ENCODE assay signal across 9 cellular contexts in the genomic region with DNA sequence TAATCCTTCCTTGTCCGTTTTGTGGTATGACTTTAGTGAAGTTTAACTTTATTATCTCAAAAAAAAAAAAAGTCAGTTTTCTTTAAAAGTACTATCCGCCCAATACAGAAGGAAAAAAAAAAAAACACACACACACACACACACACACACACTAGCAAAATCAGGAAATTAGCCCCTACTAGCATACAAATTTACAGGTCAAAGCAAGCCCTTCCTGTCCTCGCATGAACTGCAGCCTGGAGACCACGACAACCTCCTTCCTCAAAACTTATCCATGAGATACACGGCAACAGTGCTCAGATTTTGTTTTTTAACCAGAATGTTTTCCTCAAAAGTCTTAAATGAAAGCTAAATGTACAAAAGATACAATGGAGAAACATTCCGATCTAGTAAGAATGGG. TPM values are rescaled to one million over a fixed set of nuclear protein-coding genes. Genes with fewer than 3 reads are reported as not detected.
A peak's percentile ranks its signal among the peaks of the same experiment; 100 is the strongest.
DNase-seq lines count a peak whose midpoint lies in the region; ATAC-seq and TF ChIP-seq lines count a peak whose summit lies in the region.
"Had no signal": no experiment of that assay in that cellular context is flagged by ENCODE, and none has a peak within 500 bp of the region (broad histone marks: within the 10 kb centered on the region; RNA-seq: fewer than 3 reads in every experiment).

No MANE protein-coding gene starts in this region.

- H3F3A ChIP-seq in GM23338 (replicated peaks; ENCODE audit: low read depth) = no peaks in the 10 kb centered on the region

- DNase-seq in GM23338 (ENCODE audit: low spot score) (peak; percentile 38), NOMO-1 treated with DMSO at 0.1 percent for 48 hours (lab: John Stamatoyannopoulos, UW; ENCODE audit: unreplicated experiment) (peak; percentile 45), dermis blood vessel endothelial cell (peak; percentile 61), SHP77 (lab: John Stamatoyannopoulos, UW) (no peak)
- no peak for DNase-seq in stimulated activated naive CD4-positive, alpha-beta T cell treated with Interleukin-2 at 50 U/mL for 16 hours (lab: John Stamatoyannopoulos, UW)
- DNase-seq: NCI-H187 had no signal

- H3K4me3 Mint-ChIP-seq in GM23338 = peak overlapping the region; percentile 62

- H3K27me3 ChIP-seq in GM23338 (ENCODE audit: insufficient read depth) (no peaks in the 10 kb centered on the region), neutrophil (no peaks in the 10 kb centered on the region)

- TF ChIP-seq CTCF in GM23338 (conservative IDR thresholded peaks at IDR 0.05; ENCODE audit: low read depth in 2 of 2) (no peak), neutrophil (IDR thresholded peaks at IDR 0.05) (no peak)

- no peaks in the 10 kb centered on the region for H3K9me3 Mint-ChIP-seq in GM23338

- H3K4me1 ChIP-seq in GM23338 (ENCODE audit: insufficient read depth) = peaks cover 26% of the 10 kb centered on the region
- peaks cover 23 to 38% of the 10 kb centered on the region in 2 experiments for H3K4me1 ChIP-seq in neutrophil (ENCODE audit: control insufficient read depth in 1 of 2, insufficient read depth in 1 of 2, low read depth in 1 of 2, low read length in 1 of 2)

- H3K27ac ChIP-seq in GM23338 (ENCODE audit: low read depth) (peak overlapping the region; percentile 18; the same call in 1 of the 2 replicates), neutrophil (peak overlapping the region; percentile 80)

- no peaks in the 10 kb centered on the region for H3K9me3 ChIP-seq in neutrophil

- ATAC-seq in GM23338 = no peak
- no peak for ATAC-seq in GM18511 (IDR thresholded peaks at IDR 0.05; ENCODE audit: unreplicated experiment)
- no peak for ATAC-seq in HG03135 (IDR thresholded peaks at IDR 0.05; ENCODE audit: unreplicated experiment)

- H4K20me1 ChIP-seq in GM23338 (replicated peaks; ENCODE audit: insufficient read depth) = peaks cover 25% of the 10 kb centered on the region

- peaks cover 100% of the 10 kb centered on the region for H3K79me2 ChIP-seq in GM23338 (replicated peaks; ENCODE audit: insufficient read depth)

- no peak overlapping the region for H2AFZ ChIP-seq in GM23338

- no peaks in the 10 kb centered on the region for H3K36me3 ChIP-seq in GM23338 (ENCODE audit: insufficient read depth)
- H3K36me3 ChIP-seq in neutrophil = peaks cover 12% of the 10 kb centered on the region

- H3K27ac Mint-ChIP-seq in GM23338 = peak overlapping the region; percentile 49

- H3K27me3 Mint-ChIP-seq in GM23338 (ENCODE audit: insufficient read depth, low read depth, poor library complexity) = peaks cover 7% of the 10 kb centered on the region

- peaks cover 41% of the 10 kb centered on the region for H3K4me1 Mint-ChIP-seq in GM23338

- H3K36me3 Mint-ChIP-seq in GM23338 (ENCODE audit: low read depth) = peaks cover 23% of the 10 kb centered on the region; the same call in 2 of the 3 replicates

- peak overlapping the region; percentile 71 for H3K4me2 ChIP-seq in GM23338

- no peaks in the 10 kb centered on the region for H3K9me2 ChIP-seq in GM23338 (ENCODE audit: insufficient read depth)

- H3K4me3 ChIP-seq in GM23338 (peak overlapping the region; percentile 42), neutrophil (ENCODE audit: low read depth in 1 of 2, low read length in 1 of 2) (peak overlapping the region in 1 of 2 experiments; percentile 5)

TF ChIP-seq in GM23338, 12 proteins besides CTCF, POLR2A, EP300 and RAD21 (continues in another document):
- no peak for TF ChIP-seq ZNF114 (CRISPR knock-in tag; IDR thresholded peaks at IDR 0.05)
- no peak for TF ChIP-seq EZH2 (IDR thresholded peaks at IDR 0.05; ENCODE audit: low read depth, unreplicated experiment)
- no peak for TF ChIP-seq CREB1 (CRISPR knock-in tag; IDR thresholded peaks at IDR 0.05; ENCODE audit: low read depth)
- TF ChIP-seq EZH2phosphoT487 (IDR thresholded peaks at IDR 0.05; ENCODE audit: unreplicated experiment) = no peak
- TF ChIP-seq, protein P1, sequence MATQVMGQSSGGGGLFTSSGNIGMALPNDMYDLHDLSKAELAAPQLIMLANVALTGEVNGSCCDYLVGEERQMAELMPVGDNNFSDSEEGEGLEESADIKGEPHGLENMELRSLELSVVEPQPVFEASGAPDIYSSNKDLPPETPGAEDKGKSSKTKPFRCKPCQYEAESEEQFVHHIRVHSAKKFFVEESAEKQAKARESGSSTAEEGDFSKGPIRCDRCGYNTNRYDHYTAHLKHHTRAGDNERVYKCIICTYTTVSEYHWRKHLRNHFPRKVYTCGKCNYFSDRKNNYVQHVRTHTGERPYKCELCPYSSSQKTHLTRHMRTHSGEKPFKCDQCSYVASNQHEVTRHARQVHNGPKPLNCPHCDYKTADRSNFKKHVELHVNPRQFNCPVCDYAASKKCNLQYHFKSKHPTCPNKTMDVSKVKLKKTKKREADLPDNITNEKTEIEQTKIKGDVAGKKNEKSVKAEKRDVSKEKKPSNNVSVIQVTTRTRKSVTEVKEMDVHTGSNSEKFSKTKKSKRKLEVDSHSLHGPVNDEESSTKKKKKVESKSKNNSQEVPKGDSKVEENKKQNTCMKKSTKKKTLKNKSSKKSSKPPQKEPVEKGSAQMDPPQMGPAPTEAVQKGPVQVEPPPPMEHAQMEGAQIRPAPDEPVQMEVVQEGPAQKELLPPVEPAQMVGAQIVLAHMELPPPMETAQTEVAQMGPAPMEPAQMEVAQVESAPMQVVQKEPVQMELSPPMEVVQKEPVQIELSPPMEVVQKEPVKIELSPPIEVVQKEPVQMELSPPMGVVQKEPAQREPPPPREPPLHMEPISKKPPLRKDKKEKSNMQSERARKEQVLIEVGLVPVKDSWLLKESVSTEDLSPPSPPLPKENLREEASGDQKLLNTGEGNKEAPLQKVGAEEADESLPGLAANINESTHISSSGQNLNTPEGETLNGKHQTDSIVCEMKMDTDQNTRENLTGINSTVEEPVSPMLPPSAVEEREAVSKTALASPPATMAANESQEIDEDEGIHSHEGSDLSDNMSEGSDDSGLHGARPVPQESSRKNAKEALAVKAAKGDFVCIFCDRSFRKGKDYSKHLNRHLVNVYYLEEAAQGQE (IDR thresholded peaks at IDR 0.05; ENCODE audit: unreplicated experiment) = no peak
- TF ChIP-seq, protein P2, sequence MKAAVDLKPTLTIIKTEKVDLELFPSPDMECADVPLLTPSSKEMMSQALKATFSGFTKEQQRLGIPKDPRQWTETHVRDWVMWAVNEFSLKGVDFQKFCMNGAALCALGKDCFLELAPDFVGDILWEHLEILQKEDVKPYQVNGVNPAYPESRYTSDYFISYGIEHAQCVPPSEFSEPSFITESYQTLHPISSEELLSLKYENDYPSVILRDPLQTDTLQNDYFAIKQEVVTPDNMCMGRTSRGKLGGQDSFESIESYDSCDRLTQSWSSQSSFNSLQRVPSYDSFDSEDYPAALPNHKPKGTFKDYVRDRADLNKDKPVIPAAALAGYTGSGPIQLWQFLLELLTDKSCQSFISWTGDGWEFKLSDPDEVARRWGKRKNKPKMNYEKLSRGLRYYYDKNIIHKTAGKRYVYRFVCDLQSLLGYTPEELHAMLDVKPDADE (IDR thresholded peaks at IDR 0.05) = no peak
- TF ChIP-seq POLR2AphosphoS5 (IDR thresholded peaks at IDR 0.05; ENCODE audit: low read depth) = no peak
- no peak for TF ChIP-seq JUNB (IDR thresholded peaks at IDR 0.05; ENCODE audit: unreplicated experiment)
- TF ChIP-seq NANOG (IDR thresholded peaks at IDR 0.05; ENCODE audit: borderline replicate concordance) = no peak
- no peak for TF ChIP-seq STAT1 (IDR thresholded peaks at IDR 0.05; ENCODE audit: unreplicated experiment)

RNA-seq across cellular contexts. Expression of gene NCOR1, which starts 16.2 kb away (rescaled TPM):
- 79.3 and 102 TPM in 2 replicates for total RNA-seq in GM23338 (2014; rRNA removed; shearing (Covaris generic))
- polyA plus RNA-seq in GM23338 (2016; fragmentation: Nextera tagmentation; extraction: Ambion mirVana) = 93.4 and 132 TPM in 2 replicates
- total RNA-seq in dermis blood vessel endothelial cell = 114 and 140 TPM in 2 replicates

RNA-seq across cellular contexts. Expression of gene PIGL, which starts 17.9 kb away (rescaled TPM):
- total RNA-seq in GM23338 (2014; rRNA removed; shearing (Covaris generic)) = 47.3 and 70.1 TPM in 2 replicates
- 32.3 and 32.9 TPM in 2 replicates for polyA plus RNA-seq in GM23338 (2016; fragmentation: Nextera tagmentation; extraction: Ambion mirVana)
- 9.2 and 10.1 TPM in 2 replicates for total RNA-seq in dermis blood vessel endothelial cell

Comparison
In these comparisons a context has a peak if more than half of its experiments do, and no peak if none do; other contexts are left out.
1. DNase-seq: peak in GM23338 (single experiment), NOMO-1 treated with DMSO at 0.1 percent for 48 hours (single experiment) and dermis blood vessel endothelial cell (single experiment); none in SHP77 (0 of 2) and stimulated activated naive CD4-positive, alpha-beta T cell treated with Interleukin-2 at 50 U/mL for 16 hours (single experiment).